In the genomic region with DNA sequence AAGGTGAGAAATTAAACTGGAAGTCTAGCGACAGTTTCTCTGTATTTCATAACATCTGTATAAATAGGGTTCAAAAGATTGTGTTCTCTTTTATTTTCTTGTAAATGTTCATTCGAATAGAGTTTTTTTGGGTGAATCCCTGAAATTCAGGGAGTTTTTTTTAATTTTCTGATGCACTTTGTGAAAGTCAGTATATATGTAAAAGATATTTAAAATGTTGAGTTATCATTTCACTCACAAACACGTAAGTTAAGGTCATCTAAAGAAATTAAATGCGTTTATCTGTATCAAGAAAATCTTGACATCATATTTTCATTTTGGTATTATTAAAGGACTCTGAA, we compare ENCODE assay signal across 10 cellular contexts. TPM values are rescaled to one million over a fixed set of nuclear protein-coding genes. Genes with fewer than 3 reads are reported as not detected.
DNase-seq lines count a peak whose midpoint lies in the region; ATAC-seq lines count a peak whose summit lies in the region.
"Had no signal": no experiment of that assay in that cellular context is flagged by ENCODE, and none has a peak within 500 bp of the region (broad histone marks: within the 10 kb centered on the region; RNA-seq: fewer than 3 reads in every experiment).

No MANE protein-coding gene starts in this region.

- H3K36me3 ChIP-seq in neuron (ENCODE audit: insufficient read depth, low read length) = peaks cover 4% of the 10 kb centered on the region

- H3K4me3 ChIP-seq in neuron (ENCODE audit: low read length) = peak overlapping the region; percentile 94

- H3K9me3 ChIP-seq in neuron (ENCODE audit: low read length) = no peaks in the 10 kb centered on the region

- no peaks in the 10 kb centered on the region for H3K9me3 Mint-ChIP-seq in activated CD4-positive, alpha-beta memory T cell treated with anti-CD3 and anti-CD28 coated beads for 36 hours
- H3K9me3 Mint-ChIP-seq in activated CD4-positive, alpha-beta memory T cell treated with anti-CD3 and anti-CD28 coated beads, Interleukin-2, amount 10 ng/mL, durations not matched to agents 7 days and 5 days = no peaks in the 10 kb centered on the region
- H3K9me3 Mint-ChIP-seq in central memory CD8-positive, alpha-beta T cell = no peaks in the 10 kb centered on the region

- peaks cover 13% of the 10 kb centered on the region for H3K27me3 ChIP-seq in neuron (ENCODE audit: insufficient read depth, low read length)

- no peaks in the 10 kb centered on the region for H3K36me3 Mint-ChIP-seq in activated CD4-positive, alpha-beta memory T cell treated with anti-CD3 and anti-CD28 coated beads for 36 hours
- peaks cover 10% of the 10 kb centered on the region for H3K36me3 Mint-ChIP-seq in activated CD4-positive, alpha-beta memory T cell treated with anti-CD3 and anti-CD28 coated beads, Interleukin-2, amount 10 ng/mL, durations not matched to agents 7 days and 5 days (ENCODE audit: low read depth)
- H3K36me3 Mint-ChIP-seq in central memory CD8-positive, alpha-beta T cell (ENCODE audit: insufficient read depth) = peaks cover 34% of the 10 kb centered on the region

- H3K27me3 Mint-ChIP-seq in activated CD4-positive, alpha-beta memory T cell treated with anti-CD3 and anti-CD28 coated beads for 36 hours = peaks cover 61% of the 10 kb centered on the region
- H3K27me3 Mint-ChIP-seq in activated CD4-positive, alpha-beta memory T cell treated with anti-CD3 and anti-CD28 coated beads, Interleukin-2, amount 10 ng/mL, durations not matched to agents 7 days and 5 days = peaks cover 72% of the 10 kb centered on the region
- H3K27me3 Mint-ChIP-seq in central memory CD8-positive, alpha-beta T cell = peaks cover 80% of the 10 kb centered on the region

- no peak overlapping the region for H3K27ac Mint-ChIP-seq in activated CD4-positive, alpha-beta memory T cell treated with anti-CD3 and anti-CD28 coated beads for 36 hours
- no peak overlapping the region for H3K27ac Mint-ChIP-seq in activated CD4-positive, alpha-beta memory T cell treated with anti-CD3 and anti-CD28 coated beads, Interleukin-2, amount 10 ng/mL, durations not matched to agents 7 days and 5 days
- no peak overlapping the region for H3K27ac Mint-ChIP-seq in central memory CD8-positive, alpha-beta T cell (ENCODE audit: low read depth)

- intact Hi-C loops in activated CD4-positive, alpha-beta memory T cell treated with anti-CD3 and anti-CD28 coated beads for 36 hours (cut with micrococcal nuclease) = loop anchor here (10.0 kb wide), 1 partner anchor 1797 kb away; no protein-coding TSS in a partner anchor

- in situ Hi-C loops in KBM-7 (cut with MboI; ENCODE audit: low pct_unique_long_range_greater_than_20kb, low sequenced_read_pairs) = no loop called here

- no peak for DNase-seq in activated CD4-positive, alpha-beta memory T cell treated with anti-CD3 and anti-CD28 coated beads for 36 hours
- DNase-seq in activated CD4-positive, alpha-beta memory T cell treated with anti-CD3 and anti-CD28 coated beads, Interleukin-2, amount 10 ng/mL, durations not matched to agents 7 days and 5 days = no peak
- DNase-seq in KBM-7 (peak; percentile 38), LoVo (ENCODE audit: low spot score) (no peak)
- DNase-seq in central memory CD8-positive, alpha-beta T cell (ENCODE audit: low spot score in 2 of 2) = no peak
- DNase-seq: kidney glomerular epithelial cell, nucleus accumbens had no signal

- CTCF ChIA-PET in activated CD4-positive, alpha-beta memory T cell treated with anti-CD3 and anti-CD28 coated beads for 36 hours (lab: Charles Lee) = no interaction called here
- CTCF ChIA-PET in activated CD4-positive, alpha-beta memory T cell treated with anti-CD3 and anti-CD28 coated beads, Interleukin-2, amount 10 ng/mL, durations not matched to agents 7 days and 5 days (lab: Charles Lee) = no interaction called here

- no peak for ATAC-seq in central memory CD8-positive, alpha-beta T cell (replicated peaks; ENCODE audit: extremely low read depth, poor library complexity, severe bottlenecking)
- ATAC-seq in GM21526 (IDR thresholded peaks at IDR 0.05; ENCODE audit: low FRiP score, unreplicated experiment) (no peak), GM19452 (IDR thresholded peaks at IDR 0.05; ENCODE audit: unreplicated experiment) (no peak)

- H2AFZ ChIP-seq in neuron (ENCODE audit: low read depth, low read length) = no peak overlapping the region

- peaks cover 57% of the 10 kb centered on the region for H3K4me1 ChIP-seq in neuron (ENCODE audit: insufficient read depth, low read length)

- peak overlapping the region; percentile 68 for H3K4me3 Mint-ChIP-seq in activated CD4-positive, alpha-beta memory T cell treated with anti-CD3 and anti-CD28 coated beads for 36 hours
- no peak overlapping the region for H3K4me3 Mint-ChIP-seq in activated CD4-positive, alpha-beta memory T cell treated with anti-CD3 and anti-CD28 coated beads, Interleukin-2, amount 10 ng/mL, durations not matched to agents 7 days and 5 days
- peak overlapping the region; percentile 73 for H3K4me3 Mint-ChIP-seq in central memory CD8-positive, alpha-beta T cell

- peaks cover 47% of the 10 kb centered on the region for H3K4me1 Mint-ChIP-seq in activated CD4-positive, alpha-beta memory T cell treated with anti-CD3 and anti-CD28 coated beads for 36 hours (ENCODE audit: low read depth)
- H3K4me1 Mint-ChIP-seq in activated CD4-positive, alpha-beta memory T cell treated with anti-CD3 and anti-CD28 coated beads, Interleukin-2, amount 10 ng/mL, durations not matched to agents 7 days and 5 days = peaks cover 49% of the 10 kb centered on the region
- peaks cover 31% of the 10 kb centered on the region for H3K4me1 Mint-ChIP-seq in central memory CD8-positive, alpha-beta T cell

- POLR2A ChIA-PET in activated CD4-positive, alpha-beta memory T cell treated with anti-CD3 and anti-CD28 coated beads for 36 hours (lab: Charles Lee) = no interaction called here
- POLR2A ChIA-PET in activated CD4-positive, alpha-beta memory T cell treated with anti-CD3 and anti-CD28 coated beads, Interleukin-2, amount 10 ng/mL, durations not matched to agents 7 days and 5 days (lab: Charles Lee) = interaction anchor here (1.5 to 1.6 kb wide), 2 partner anchors 120 to 372 kb away, joined by 3 to 4 read pairs; no protein-coding TSS in a partner anchor

RNA-seq across cellular contexts. Expression of a gene that starts 3.4 kb away (rescaled TPM):
- total RNA-seq in activated CD4-positive, alpha-beta memory T cell treated with anti-CD3 and anti-CD28 coated beads for 36 hours = not detected
- not detected for total RNA-seq in activated CD4-positive, alpha-beta memory T cell treated with anti-CD3 and anti-CD28 coated beads, Interleukin-2, amount 10 ng/mL, durations not matched to agents 7 days and 5 days

RNA-seq across cellular contexts. Expression of a gene that starts 57.4 kb away (rescaled TPM):
- 10 to 100 TPM; 12.4 to 12.9 TPM for total RNA-seq in activated CD4-positive, alpha-beta memory T cell treated with anti-CD3 and anti-CD28 coated beads for 36 hours
- total RNA-seq in activated CD4-positive, alpha-beta memory T cell treated with anti-CD3 and anti-CD28 coated beads, Interleukin-2, amount 10 ng/mL, durations not matched to agents 7 days and 5 days = 10 to 100 TPM; 15.3 to 18.4 TPM
